Comparison of ENCODE assay signal across 11 cellular contexts in the genomic region with DNA sequence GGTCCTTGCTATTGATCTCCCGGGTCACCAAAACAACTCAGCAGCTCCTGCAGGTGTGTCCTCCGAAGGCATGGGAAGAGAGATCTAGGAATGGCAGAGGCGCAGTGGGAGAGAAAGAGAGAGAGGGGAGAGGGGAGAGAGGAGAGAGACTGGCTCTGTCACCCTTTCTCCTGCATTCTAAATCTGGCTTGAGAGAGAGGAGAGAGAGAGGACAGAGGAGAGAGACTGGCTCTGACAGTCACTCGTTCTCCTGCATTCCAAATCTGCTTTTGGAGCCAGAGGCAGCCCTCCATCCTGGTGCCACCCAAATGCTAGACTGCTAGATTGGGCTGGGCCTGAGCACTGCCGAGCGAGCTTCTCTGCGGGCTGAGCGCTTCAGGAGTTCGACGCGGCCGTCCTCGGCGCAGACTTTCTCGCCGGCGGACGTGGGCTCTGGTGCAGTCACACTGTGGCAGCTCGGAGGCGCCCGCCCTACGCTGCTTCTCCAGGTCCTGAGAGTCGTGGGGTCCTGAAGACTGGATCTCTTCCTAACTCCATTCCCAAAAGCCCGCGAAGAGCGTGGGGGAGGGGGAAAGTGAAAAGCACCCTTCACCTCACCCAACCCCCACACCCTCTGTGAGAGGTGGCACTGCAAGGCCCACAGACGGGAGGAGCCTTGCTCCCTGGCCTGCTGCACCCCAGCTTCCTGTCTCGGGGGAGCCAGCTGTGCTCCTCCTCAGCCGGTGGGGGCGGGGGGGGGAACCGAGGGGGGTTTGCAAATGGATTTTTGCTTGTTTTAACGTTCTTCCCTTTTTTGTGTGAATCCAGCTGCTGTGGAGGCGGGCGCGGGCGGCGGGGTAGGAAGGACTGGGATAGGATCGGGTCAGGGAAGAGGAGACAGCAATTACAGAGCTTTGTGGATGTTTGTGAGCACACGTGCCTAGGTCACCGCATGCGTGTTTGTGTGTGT.
DNase-seq lines count a peak whose midpoint lies in the region; ATAC-seq and TF ChIP-seq lines count a peak whose summit lies in the region.
"Had no signal": no experiment of that assay in that cellular context is flagged by ENCODE, and none has a peak within 500 bp of the region (broad histone marks: within the 10 kb centered on the region; RNA-seq: fewer than 3 reads in every experiment).

No MANE protein-coding gene starts in this region.

- H3K36me3 ChIP-seq in HUES48 (ENCODE audit: control insufficient read depth, insufficient read depth, low read length) (no peaks in the 10 kb centered on the region), trophoblast cell (ENCODE audit: control insufficient read depth in 1 of 2, insufficient read depth in 2 of 2, low read length in 2 of 2) (no peaks in the 10 kb centered on the region), PC-3 (ENCODE audit: low read depth, low read length) (no peaks in the 10 kb centered on the region)
- H3K36me3 ChIP-seq: uterus had no signal

- DNase-seq in glutamatergic neuron (no peak), trophoblast cell (peak in 1 of 2 donors; percentile 4), NCI-H2081 treated with DMSO at 0.1 percent for 48 hours (lab: John Stamatoyannopoulos, UW) (no peak), PC-3 (no peak), pons (ENCODE audit: low spot score) (no peak)
- DNase-seq: NCI-H1417, uterus had no signal

- H3K4me2 ChIP-seq in trophoblast cell (ENCODE audit: low read length) (peak overlapping the region; percentile 70), PC-3 (ENCODE audit: low read length) (no peak overlapping the region)

- peak overlapping the region; percentile 40 for H3K23ac ChIP-seq in trophoblast cell (ENCODE audit: low read length)

- H3K27ac Mint-ChIP-seq in glutamatergic neuron (ENCODE audit: unreplicated experiment), result no peak overlapping the region

- H3K36me3 Mint-ChIP-seq in glutamatergic neuron (ENCODE audit: unreplicated experiment), result no peaks in the 10 kb centered on the region

- H3K4ac ChIP-seq in trophoblast cell (ENCODE audit: low read depth, low read length), result no peak overlapping the region

- H3K4me3 Mint-ChIP-seq in glutamatergic neuron (ENCODE audit: unreplicated experiment), result peak overlapping the region; percentile 63

- H4K8ac ChIP-seq in trophoblast cell (ENCODE audit: low read depth, low read length), result no peak overlapping the region

- no peaks in the 10 kb centered on the region for H4K20me1 ChIP-seq in PC-3 (ENCODE audit: low read length)

- H3K27me3 ChIP-seq in HUES48 (ENCODE audit: control insufficient read depth, insufficient read depth, low read length) (peaks cover 74% of the 10 kb centered on the region), trophoblast cell (ENCODE audit: insufficient read depth, low read length) (peaks cover 40% of the 10 kb centered on the region), PC-3 (ENCODE audit: low read length) (peaks cover 12% of the 10 kb centered on the region)
- H3K27me3 ChIP-seq: uterus had no signal

- H3K4me3 ChIP-seq in HUES48 (ENCODE audit: low read depth, low read length), result peak overlapping the region; percentile 59
- no peak overlapping the region for H3K4me3 ChIP-seq in trophoblast cell (ENCODE audit: low read depth, low read length)
- H3K4me3 ChIP-seq in PC-3 (ENCODE audit: low read length), result no peak overlapping the region
- H3K4me3 ChIP-seq: skin epidermis, uterus had no signal

- peaks cover 13% of the 10 kb centered on the region for H3K9me3 Mint-ChIP-seq in glutamatergic neuron (ENCODE audit: unreplicated experiment)

- CTCF ChIA-PET in PC-3 (lab: Charles Lee), result no interaction called here

- no peak overlapping the region for H2BK5ac ChIP-seq in trophoblast cell (ENCODE audit: low read depth, low read length, poor library complexity)

- H3K79me2 ChIP-seq in trophoblast cell (ENCODE audit: control insufficient read depth, insufficient read depth, low read length, poor library complexity) (no peaks in the 10 kb centered on the region), PC-3 (ENCODE audit: low read length) (no peaks in the 10 kb centered on the region)

- H3F3A ChIP-seq in PC-3 (ENCODE audit: low read length, unreplicated experiment), result no peaks in the 10 kb centered on the region

- H2AFZ ChIP-seq in trophoblast cell (ENCODE audit: insufficient read depth, low read length, poor library complexity), result no peak overlapping the region
- H2AFZ ChIP-seq in PC-3 (ENCODE audit: low read length), result no peak overlapping the region

- no peak overlapping the region for H2AK5ac ChIP-seq in trophoblast cell (ENCODE audit: low read length)

- H3K9ac ChIP-seq in HUES48 (ENCODE audit: low read depth, low read length) (0 out of 2 replicates have a peak overlapping the region, but pooled peaks have one; percentile 7), trophoblast cell (ENCODE audit: low read length) (no peak overlapping the region), PC-3 (ENCODE audit: low read length) (no peak overlapping the region)

- peaks cover 38% of the 10 kb centered on the region for H3K4me1 ChIP-seq in HUES48 (ENCODE audit: control insufficient read depth, insufficient read depth, low read length)
- peaks cover 12 to 16% of the 10 kb centered on the region in 2 experiments for H3K4me1 ChIP-seq in trophoblast cell (ENCODE audit: control insufficient read depth in 1 of 2, insufficient read depth in 2 of 2, low read length in 2 of 2)
- H3K4me1 ChIP-seq in PC-3 (ENCODE audit: insufficient read depth, low read length), result peaks cover 5% of the 10 kb centered on the region; the same call in 1 of the 2 replicates
- H3K4me1 ChIP-seq: uterus had no signal

- no peak overlapping the region for H3K18ac ChIP-seq in trophoblast cell (ENCODE audit: low read length)

- POLR2A ChIA-PET in PC-3 (lab: Charles Lee; ENCODE audit: unreplicated experiment), result no interaction called here

- no peak overlapping the region for H2BK12ac ChIP-seq in trophoblast cell (ENCODE audit: low read length)

- ATAC-seq in GM19025 (IDR thresholded peaks at IDR 0.05; ENCODE audit: low read depth, unreplicated experiment) (peak; percentile 63), HG03457 (IDR thresholded peaks at IDR 0.05; ENCODE audit: unreplicated experiment) (no peak), PC-3 (no peak)

- H2BK120ac ChIP-seq in trophoblast cell (ENCODE audit: insufficient read depth, low read length, poor library complexity), result no peak overlapping the region

- H3K9me3 ChIP-seq in HUES48 (ENCODE audit: control insufficient read depth, insufficient read depth, low read length) (no peaks in the 10 kb centered on the region), trophoblast cell (ENCODE audit: insufficient read depth, low read depth, low read length) (peaks cover 4% of the 10 kb centered on the region), PC-3 (ENCODE audit: low read length) (no peaks in the 10 kb centered on the region)
- H3K9me3 ChIP-seq: uterus had no signal

- no peak overlapping the region for H3K27ac ChIP-seq in HUES48 (ENCODE audit: low read depth, low read length)
- no peak overlapping the region for H3K27ac ChIP-seq in trophoblast cell (ENCODE audit: low read depth, low read length)
- H3K27ac ChIP-seq in PC-3 (ENCODE audit: low read length), result no peak overlapping the region
- H3K27ac ChIP-seq: skin epidermis, uterus had no signal

- no TSS peak for BruUV-seq in PC-3 (replicated peaks; lab: Mats Ljungman, UMichigan)

- TF ChIP-seq CTCF in glutamatergic neuron (IDR thresholded peaks at IDR 0.05; ENCODE audit: partially characterized antibody, unreplicated experiment) (no peak), PC-3 (conservative IDR thresholded peaks at IDR 0.05; ENCODE audit: low read depth, low read length) (no peak)

- H3K27me3 Mint-ChIP-seq in glutamatergic neuron (ENCODE audit: unreplicated experiment), result peaks cover 30% of the 10 kb centered on the region

- WGBS in trophoblast cell (ENCODE audit: extremely low coverage, insufficient coverage, insufficient read length), result no CpG with 5 or more reads among the region's 41 CpGs

- H3K79me1 ChIP-seq in trophoblast cell (ENCODE audit: low read length), result no peaks in the 10 kb centered on the region

- H4K12ac ChIP-seq in trophoblast cell (ENCODE audit: low read depth, low read length), result no peak overlapping the region

- peaks cover 8% of the 10 kb centered on the region for H3K4me1 Mint-ChIP-seq in glutamatergic neuron (ENCODE audit: low read depth, unreplicated experiment)

- H4K91ac ChIP-seq in trophoblast cell (ENCODE audit: low read depth, low read length), result no peak overlapping the region

- intact Hi-C loops in PC-3 (cut with micrococcal nuclease), result loop anchor here (5.0 kb wide), 1 partner anchor 136 kb away; no protein-coding TSS in a partner anchor

- no peaks in the 10 kb centered on the region for H3K9me2 ChIP-seq in PC-3 (replicated peaks; ENCODE audit: low read length)

- H3K14ac ChIP-seq in trophoblast cell (ENCODE audit: low read length), result no peak overlapping the region
